ENCODE assay signal across 18 cellular contexts in genomic region chr6:125868252-125868651, GRCh38.
DNase-seq lines count a peak whose midpoint lies in the region; ATAC-seq and TF ChIP-seq lines count a peak whose summit lies in the region.
"Had no signal": no experiment of that assay in that cellular context is flagged by ENCODE, and none has a peak within 500 bp of the region (broad histone marks: within the 10 kb centered on the region; RNA-seq: fewer than 3 reads in every experiment).

No MANE protein-coding gene starts in this region.

- no peak overlapping the region for H2BK5ac ChIP-seq in trophoblast cell (ENCODE audit: low read depth, low read length, poor library complexity)

- H3K9me3 ChIP-seq in trophoblast cell (ENCODE audit: insufficient read depth, low read depth, low read length) = no peaks in the 10 kb centered on the region
- H3K9me3 ChIP-seq: body of pancreas, esophagus squamous epithelium, SJCRH30, upper lobe of left lung had no signal

- H2AFZ ChIP-seq in trophoblast cell (ENCODE audit: insufficient read depth, low read length, poor library complexity) = no peak overlapping the region

- H4K91ac ChIP-seq in trophoblast cell (ENCODE audit: low read depth, low read length) = no peak overlapping the region

- no peak overlapping the region for H3K4me3 ChIP-seq in AG10803 (ENCODE audit: low read length)
- no peak overlapping the region for H3K4me3 ChIP-seq in choroid plexus epithelial cell (ENCODE audit: low read depth, low read length)
- no peak overlapping the region for H3K4me3 ChIP-seq in trophoblast cell (ENCODE audit: low read depth, low read length)
- H3K4me3 ChIP-seq: body of pancreas, esophagus squamous epithelium, SJCRH30, upper lobe of left lung had no signal

- no CpG with 5 or more reads among the region's 2 CpGs for WGBS in trophoblast cell (ENCODE audit: extremely low coverage, insufficient coverage, insufficient read length)

- H4K12ac ChIP-seq in trophoblast cell (ENCODE audit: low read depth, low read length) = no peak overlapping the region

- H2BK12ac ChIP-seq in trophoblast cell (ENCODE audit: low read length) = no peak overlapping the region

- H3K27ac ChIP-seq in trophoblast cell (ENCODE audit: low read depth, low read length) = peak overlapping the region; percentile 9
- H3K27ac ChIP-seq: SJCRH30 had no signal

- H3K4me2 ChIP-seq in trophoblast cell (ENCODE audit: low read length) = no peak overlapping the region

- no peak overlapping the region for H3K4ac ChIP-seq in trophoblast cell (ENCODE audit: low read depth, low read length)

- no peak overlapping the region for H2AK5ac ChIP-seq in trophoblast cell (ENCODE audit: low read length)

- no peak for ATAC-seq in left lobe of liver
- ATAC-seq: stimulated activated effector memory CD8-positive, alpha-beta T cell treated with anti-CD3 and anti-CD28 coated beads, Interleukin-12 subunit alpha, Interleukin-12 subunit beta, amount 100 ng/mL, for 72 hours had no signal

- H3K4me1 ChIP-seq in trophoblast cell (ENCODE audit: control insufficient read depth in 1 of 2, insufficient read depth in 2 of 2, low read length in 2 of 2) = peaks cover 6 to 10% of the 10 kb centered on the region in 2 experiments

- H3K23ac ChIP-seq in trophoblast cell (ENCODE audit: low read length) = no peak overlapping the region

- H4K8ac ChIP-seq in trophoblast cell (ENCODE audit: low read depth, low read length) = no peak overlapping the region

- no peaks in the 10 kb centered on the region for H3K79me2 ChIP-seq in trophoblast cell (ENCODE audit: control insufficient read depth, insufficient read depth, low read length, poor library complexity)

- no peak for TF ChIP-seq CTCF in AG10803 (conservative IDR thresholded peaks at IDR 0.05; ENCODE audit: low read length)
- TF ChIP-seq CTCF in choroid plexus epithelial cell (conservative IDR thresholded peaks at IDR 0.05; ENCODE audit: low read depth, low read length) = no peak

- no peak overlapping the region for H2BK120ac ChIP-seq in trophoblast cell (ENCODE audit: insufficient read depth, low read length, poor library complexity)

- DNase-seq in AG10803 (ENCODE audit: low read depth) (peak; percentile 62), NCI-H226 (peak; percentile 19), choroid plexus epithelial cell (ENCODE audit: low read depth) (peak; percentile 12), trophoblast cell (no peak), AG08396 (ENCODE audit: low spot score) (no peak), DMS153 treated with DMSO at 0.1 percent for 48 hours (lab: John Stamatoyannopoulos, UW; ENCODE audit: unreplicated experiment) (no peak), left lobe of liver (ENCODE audit: low spot score) (no peak)
- DNase-seq in stimulated activated naive CD4-positive, alpha-beta T cell (lab: John Stamatoyannopoulos, UW) = no peak
- DNase-seq: ACHN; activated B cell treated with CpG ODN at 0.5 μM for 24 hours; activated T-cell treated with anti-CD3 and anti-CD28 coated beads, Interleukin-2, amount 50 U/mL, for 48 hours; CD4-positive, alpha-beta memory T cell; esophagus squamous epithelium; SJCRH30; T-helper 2 cell had no signal

- peaks cover 5% of the 10 kb centered on the region for H3K79me1 ChIP-seq in trophoblast cell (ENCODE audit: low read length)

- no peak overlapping the region for H3K18ac ChIP-seq in trophoblast cell (ENCODE audit: low read length)

- H3K27me3 ChIP-seq in trophoblast cell (ENCODE audit: insufficient read depth, low read length) = no peaks in the 10 kb centered on the region
- H3K27me3 ChIP-seq: body of pancreas, esophagus squamous epithelium, SJCRH30, upper lobe of left lung had no signal

- H3K14ac ChIP-seq in trophoblast cell (ENCODE audit: low read length) = no peak overlapping the region

- H3K36me3 ChIP-seq in trophoblast cell (ENCODE audit: control insufficient read depth in 1 of 2, insufficient read depth in 2 of 2, low read length in 2 of 2) = no peaks in the 10 kb centered on the region
- H3K36me3 ChIP-seq: esophagus squamous epithelium, SJCRH30, upper lobe of left lung had no signal

- no peak overlapping the region for H3K9ac ChIP-seq in trophoblast cell (ENCODE audit: low read length)

Comparison
In these comparisons a context has a peak if more than half of its experiments do, and no peak if none do; other contexts are left out.
1. DNase-seq: peak in AG10803 (single experiment), NCI-H226 (single experiment) and choroid plexus epithelial cell (single experiment); none in trophoblast cell (0 of 2), AG08396 (single experiment), stimulated activated naive CD4-positive, alpha-beta T cell (0 of 6), DMS153 treated with DMSO at 0.1 percent for 48 hours (single experiment) and left lobe of liver (single experiment).